Comparison of ENCODE assay signal across 15 cellular contexts in the genomic region with DNA sequence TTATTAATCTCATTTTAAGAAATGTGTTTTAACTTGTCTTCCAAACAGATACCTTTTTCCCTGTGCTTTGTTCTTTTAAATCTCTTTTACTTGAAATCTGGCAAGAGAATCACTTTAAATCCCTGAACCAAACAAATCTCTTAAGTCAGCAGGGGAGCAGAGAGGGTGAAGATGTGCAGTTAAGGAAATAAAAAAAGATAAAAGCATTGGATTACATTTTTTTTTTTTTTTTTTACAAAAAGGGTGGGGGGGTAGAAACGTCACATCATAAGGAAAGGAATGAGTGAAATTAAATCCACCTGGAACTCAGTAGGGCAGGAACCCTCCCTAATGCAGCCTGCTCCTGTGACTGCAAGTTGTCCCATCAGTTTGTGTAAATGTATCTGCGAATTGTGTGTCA. TPM values are rescaled to one million over a fixed set of nuclear protein-coding genes. Genes with fewer than 3 reads are reported as not detected.
DNase-seq lines count a peak whose midpoint lies in the region; ATAC-seq and TF ChIP-seq lines count a peak whose summit lies in the region.
"Had no signal": no experiment of that assay in that cellular context is flagged by ENCODE, and none has a peak within 500 bp of the region (broad histone marks: within the 10 kb centered on the region; RNA-seq: fewer than 3 reads in every experiment).

No MANE protein-coding gene starts in this region.

- peaks cover 86% of the 10 kb centered on the region for H3K27me3 Mint-ChIP-seq in endodermal cell (ENCODE audit: insufficient read depth)

- no peaks in the 10 kb centered on the region for H3K4me1 ChIP-seq in endodermal cell (ENCODE audit: control insufficient read depth, insufficient read depth, low read length)
- no peaks in the 10 kb centered on the region for H3K4me1 ChIP-seq in prostate gland (replicated peaks)

- H3K36me3 ChIP-seq in endodermal cell (ENCODE audit: control insufficient read depth, insufficient read depth, low read length) (no peaks in the 10 kb centered on the region), prostate gland (no peaks in the 10 kb centered on the region)

- H3K9ac ChIP-seq in endodermal cell (ENCODE audit: extremely low read depth, low read length, poor library complexity, severe bottlenecking) = no peak overlapping the region

- H3K4me3 Mint-ChIP-seq in endodermal cell = peak overlapping the region; percentile 69

- H3K4me3 ChIP-seq in endodermal cell (ENCODE audit: low read length) (peak overlapping the region; percentile 79), prostate gland (peak overlapping the region; percentile 59 to 63)

- intact Hi-C loops in prostate gland (cut with DNase I) = no loop called here

- WGBS in endodermal cell (ENCODE audit: insufficient coverage in 1 of 2, insufficient read length in 1 of 2), 2 experiments = 8 to 22% methylated on average over 2 of the region's 2 CpGs
- WGBS in prostate gland = 3% methylated on average over 2 of the region's 2 CpGs

- no peaks in the 10 kb centered on the region for H3K9me3 Mint-ChIP-seq in endodermal cell

- H3K27me3 ChIP-seq in endodermal cell (ENCODE audit: control insufficient read depth, insufficient read depth, low read length, poor library complexity, severe bottlenecking) (peaks cover 86% of the 10 kb centered on the region), prostate gland (replicated peaks; ENCODE audit: insufficient read depth) (no peaks in the 10 kb centered on the region)

- TF ChIP-seq CTCF in endodermal cell (conservative IDR thresholded peaks at IDR 0.05) (no peak), prostate gland (IDR thresholded peaks at IDR 0.05) (no peak)

- DNase-seq in NCI-H345 (lab: John Stamatoyannopoulos, UW) (peak; percentile 22), NCI-H345 treated with DMSO at 0.1 percent for 48 hours (lab: John Stamatoyannopoulos, UW; ENCODE audit: unreplicated experiment) (no peak), NCI-H146 (lab: John Stamatoyannopoulos, UW) (peak; percentile 24), endodermal cell (no peak), prostate gland (ENCODE audit: low spot score) (no peak)
- no peak for DNase-seq in activated CD8-positive, alpha-beta memory T cell treated with anti-CD3 and anti-CD28 coated beads for 24 hours
- DNase-seq: activated CD4-positive, alpha-beta T cell treated with anti-CD3 and anti-CD28 coated beads for 36 hours had no signal

- peaks cover 32% of the 10 kb centered on the region for H3K4me1 Mint-ChIP-seq in endodermal cell

- H3K9me3 ChIP-seq in endodermal cell (ENCODE audit: control insufficient read depth, low read length) = no peaks in the 10 kb centered on the region
- no peaks in the 10 kb centered on the region for H3K9me3 ChIP-seq in prostate gland

- no peak for ATAC-seq in GM21423 (IDR thresholded peaks at IDR 0.05; ENCODE audit: unreplicated experiment)
- ATAC-seq in HG03108 (IDR thresholded peaks at IDR 0.05; ENCODE audit: unreplicated experiment) = no peak

- no peak for TF ChIP-seq POLR2A in prostate gland (IDR thresholded peaks at IDR 0.05)

- peak overlapping the region; percentile 98 for H3K27ac Mint-ChIP-seq in endodermal cell
- H3K27ac Mint-ChIP-seq: activated CD4-positive, alpha-beta T cell treated with anti-CD3 and anti-CD28 coated beads for 36 hours had no signal

- H3K27ac ChIP-seq in endodermal cell (ENCODE audit: low read depth, low read length) (no peak overlapping the region), prostate gland (peak overlapping the region; percentile 96)

- H3K36me3 Mint-ChIP-seq in endodermal cell (ENCODE audit: low read depth) = peaks cover 2% of the 10 kb centered on the region

RNA-seq across cellular contexts. Expression of a gene that starts 1.4 kb away (rescaled TPM):
- total RNA-seq in endodermal cell = 10 to 100 TPM in 1 of 2 donors, 1 to 10 TPM in 1; 8.1 to 11.0 TPM
- polyA plus RNA-seq in endodermal cell (2013, experiment 1 of 2) = 0.50 TPM
- polyA plus RNA-seq in endodermal cell (2013, experiment 2 of 2) = 0.54 TPM
- 10 to 100 TPM; 88.2 to 89.8 TPM for total RNA-seq in prostate gland
- total RNA-seq: activated CD4-positive, alpha-beta T cell treated with anti-CD3 and anti-CD28 coated beads for 36 hours; LHCN-M2; posterior vena cava; RPMI7951; T-helper 1 cell treated with Interleukin-12 subunit alpha and Interleukin-12 subunit beta and Interleukin-4 antibody, amounts not matched to agents 30 ng/mL and 1 ng/mL, for 36 hours had no signal
- polyA plus RNA-seq: endothelial cell of umbilical vein had no signal

RNA-seq across cellular contexts. Expression of a gene that starts 1.7 kb away (rescaled TPM):
- total RNA-seq in endodermal cell (10 to 100 TPM; 41.2 to 51.4 TPM), prostate gland (100 to 1,000 TPM; 186 to 656 TPM)
- polyA plus RNA-seq in endodermal cell (2013, experiment 1 of 2) = 4.0 TPM
- 3.4 TPM for polyA plus RNA-seq in endodermal cell (2013, experiment 2 of 2)
- total RNA-seq: cerebellum; endothelial cell of umbilical vein; LHCN-M2; RPMI7951; T-helper 1 cell treated with Interleukin-12 subunit alpha and Interleukin-12 subunit beta and Interleukin-4 antibody, amounts not matched to agents 30 ng/mL and 1 ng/mL, for 36 hours had no signal

Comparison
In these comparisons a context has a peak if more than half of its experiments do, and no peak if none do; other contexts are left out.
1. DNase-seq: peak in NCI-H345 (single experiment) and NCI-H146 (single experiment); none in NCI-H345 treated with DMSO at 0.1 percent for 48 hours (single experiment), endodermal cell (single experiment), prostate gland (single experiment) and activated CD8-positive, alpha-beta memory T cell treated with anti-CD3 and anti-CD28 coated beads for 24 hours (single experiment).
2. RNA of a gene that starts 1.4 kb away (total RNA-seq): 88.2 to 89.8 TPM in prostate gland; 8.1 to 11.0 TPM in endodermal cell; every median in the first group is over 4 times any median in the second.